Comparison of ENCODE assay signal across 18 cellular contexts in genomic region chr2:18187214-18187613, GRCh38.
DNase-seq lines count a peak whose midpoint lies in the region.
"Had no signal": no experiment of that assay in that cellular context is flagged by ENCODE, and none has a peak within 500 bp of the region (broad histone marks: within the 10 kb centered on the region; RNA-seq: fewer than 3 reads in every experiment).

No MANE protein-coding gene starts in this region.

- in situ Hi-C loops in GM23248 (cut with MboI): no loop called here

- no peaks in the 10 kb centered on the region for H3F3A ChIP-seq in GM23248 (ENCODE audit: insufficient read depth)

- H3K4me3 ChIP-seq in GM23248 (no peak overlapping the region), adipocyte (ENCODE audit: low read length) (no peak overlapping the region)
- H3K4me3 ChIP-seq: BLaER1, K562, PC-9 had no signal

- WGBS in GM23248 (ENCODE audit: low coverage in 1 of 2, low lambda C conversion rate in 2 of 2, missing lambda C conversion rate in 2 of 2), 2 experiments: 0% methylated on average over 1 of the region's 1 CpG

- H3K36me3 ChIP-seq in GM23248 (ENCODE audit: low read depth) (no peaks in the 10 kb centered on the region), adipocyte (ENCODE audit: control insufficient read depth, insufficient read depth, low read length, severe bottlenecking) (no peaks in the 10 kb centered on the region)
- H3K36me3 ChIP-seq: BLaER1 had no signal

- no peaks in the 10 kb centered on the region for H3K9me2 ChIP-seq in GM23248 (ENCODE audit: insufficient read depth)

- H3K9me3 ChIP-seq in GM23248 (ENCODE audit: low read depth) (no peaks in the 10 kb centered on the region), adipocyte (ENCODE audit: control insufficient read depth, low read length) (no peaks in the 10 kb centered on the region)
- H3K9me3 ChIP-seq: BLaER1 had no signal

- no peak overlapping the region for H3K9ac ChIP-seq in GM23248
- H3K9ac ChIP-seq in adipocyte (ENCODE audit: low read length): no peak overlapping the region
- H3K9ac ChIP-seq: BLaER1 had no signal

- H3K4me1 ChIP-seq in GM23248 (ENCODE audit: insufficient read depth) (no peaks in the 10 kb centered on the region), adipocyte (ENCODE audit: control insufficient read depth, insufficient read depth, low read length) (no peaks in the 10 kb centered on the region)
- H3K4me1 ChIP-seq: BLaER1 had no signal

- H4K20me1 ChIP-seq in GM23248 (ENCODE audit: insufficient read depth): no peaks in the 10 kb centered on the region
- H4K20me1 ChIP-seq: BLaER1 had no signal

- no peak overlapping the region for H2AFZ ChIP-seq in GM23248
- H2AFZ ChIP-seq: PC-9 had no signal

- no peak overlapping the region for H3K27ac ChIP-seq in GM23248
- H3K27ac ChIP-seq: BLaER1, PC-9 had no signal

- no peaks in the 10 kb centered on the region for H3K79me2 ChIP-seq in GM23248 (ENCODE audit: insufficient read depth)

- no peak overlapping the region for H3K4me2 ChIP-seq in GM23248 (ENCODE audit: unreplicated experiment)
- H3K4me2 ChIP-seq: BLaER1, PC-9 had no signal

- peaks cover 23% of the 10 kb centered on the region for H3K27me3 ChIP-seq in GM23248 (replicated peaks; ENCODE audit: insufficient read depth)
- peaks cover 27% of the 10 kb centered on the region for H3K27me3 ChIP-seq in adipocyte (replicated peaks; ENCODE audit: control insufficient read depth, insufficient read depth, low read length)
- H3K27me3 ChIP-seq: BLaER1 had no signal

- DNase-seq in GM23248 (peak; percentile 24), adipocyte (ENCODE audit: low read depth) (peak; percentile 62), fibroblast of gingiva (ENCODE audit: low read depth) (peak; percentile 29), iris pigment epithelial cell (ENCODE audit: low read depth) (peak; percentile 55), NCI-H1105 (lab: John Stamatoyannopoulos, UW) (no peak), NCI-H146 treated with DMSO at 0.1 percent for 48 hours (lab: John Stamatoyannopoulos, UW; ENCODE audit: unreplicated experiment) (no peak), NCI-H446 treated with DMSO at 0.1 percent for 48 hours (lab: John Stamatoyannopoulos, UW) (no peak)
- DNase-seq: CD4-positive, CD25-positive, alpha-beta regulatory T cell; Kasumi-1; MM.1S; NCI-H1048; NCI-H1436; NCI-H2029; NCI-H526 treated with DMSO at 0.1 percent for 48 hours; PC-9; SHP77 had no signal

Comparison
In these comparisons a context has a peak if more than half of its experiments do, and no peak if none do; other contexts are left out.
1. DNase-seq: peak in GM23248 (single experiment), adipocyte (single experiment), fibroblast of gingiva (single experiment) and iris pigment epithelial cell (single experiment); none in NCI-H1105 (single experiment), NCI-H146 treated with DMSO at 0.1 percent for 48 hours (single experiment) and NCI-H446 treated with DMSO at 0.1 percent for 48 hours (single experiment).